ENCODE assay signal across 17 cellular contexts in genomic region chr10:126021833-126022500, GRCh38.
A peak's percentile ranks its signal among the peaks of the same experiment; 100 is the strongest.
DNase-seq lines count a peak whose midpoint lies in the region; ATAC-seq, FAIRE-seq and TF ChIP-seq lines count a peak whose summit lies in the region.
"Had no signal": no experiment of that assay in that cellular context is flagged by ENCODE, and none has a peak within 500 bp of the region (broad histone marks: within the 10 kb centered on the region; RNA-seq: fewer than 3 reads in every experiment).

No MANE protein-coding gene starts in this region.

- CTCF ChIA-PET in RWPE1 (lab: Yijun Ruan, JAX): interaction anchor here (0.6 kb wide), 2 partner anchors 250 to 365 kb away, joined by 3 read pairs; no protein-coding TSS in a partner anchor

- H3K4me1 ChIP-seq in foreskin keratinocyte: no peaks in the 10 kb centered on the region
- H3K4me1 ChIP-seq in small intestine (ENCODE audit: control insufficient read depth in 2 of 2, insufficient read depth in 1 of 2, low read depth in 1 of 2, low read length in 1 of 2): no peaks in the 10 kb centered on the region
- H3K4me1 ChIP-seq in testis: no peaks in the 10 kb centered on the region
- H3K4me1 ChIP-seq: BLaER1 treated with 17β-estradiol and CSF1 and Interleukin-3, amounts not matched to agents 10 nM and 100 nM; Caco-2; HAP-1 had no signal

- ATAC-seq in foreskin keratinocyte (peak; percentile 23), GM21717 (IDR thresholded peaks at IDR 0.05; ENCODE audit: unreplicated experiment) (no peak)
- no peak for ATAC-seq in activated CD4-positive, CD25-positive, alpha-beta regulatory T cell treated with anti-CD3 and anti-CD28 coated beads, Interleukin-2, amount 50 U/mL, for 24 hours
- ATAC-seq: HepG2, SK-N-SH treated with all-trans-retinoic acid at 6 μM for 48 hours had no signal

- H3K27me3 ChIP-seq in foreskin keratinocyte (no peaks in the 10 kb centered on the region), small intestine (ENCODE audit: control insufficient read depth in 2 of 2, insufficient read depth in 2 of 2, low read length in 2 of 2) (no peaks in the 10 kb centered on the region), testis (no peaks in the 10 kb centered on the region)
- H3K27me3 ChIP-seq: BLaER1 treated with 17β-estradiol and CSF1 and Interleukin-3, amounts not matched to agents 10 nM and 100 nM had no signal

- intact Hi-C loops in testis (cut with DNase I; ENCODE audit: low total_unique reads): no loop called here

- POLR2A ChIA-PET in RWPE1 (lab: Yijun Ruan, JAX; ENCODE audit: low non-redundant PET): no interaction called here

- no peak for TF ChIP-seq POLR2A in testis (IDR thresholded peaks at IDR 0.05)

- DNase-seq in NCI-H748 (lab: John Stamatoyannopoulos, UW; ENCODE audit: unreplicated experiment) (peak; percentile 3), NCI-H748 treated with DMSO at 0.1 percent for 48 hours (lab: John Stamatoyannopoulos, UW) (no peak), RWPE1 (ENCODE audit: low spot score) (peak; percentile 31), foreskin keratinocyte (no peak), small intestine (peak; percentile 11), testis (no peak)
- DNase-seq: Caco-2, NCI-H187 treated with DMSO at 0.1 percent for 48 hours, NCI-H2171, SHP77 had no signal

- TF ChIP-seq CTCF in RWPE1 (conservative IDR thresholded peaks at IDR 0.05; ENCODE audit: low read depth) (no peak), foreskin keratinocyte (conservative IDR thresholded peaks at IDR 0.05) (no peak), testis (IDR thresholded peaks at IDR 0.05) (no peak)

- H3K9me3 ChIP-seq in small intestine (ENCODE audit: control insufficient read depth, low read depth) (no peaks in the 10 kb centered on the region), testis (no peaks in the 10 kb centered on the region)
- H3K9me3 ChIP-seq: Caco-2, HAP-1 had no signal

- H3K27ac ChIP-seq in RWPE1: no peak overlapping the region
- H3K27ac ChIP-seq in foreskin keratinocyte: no peak overlapping the region
- no peak overlapping the region for H3K27ac ChIP-seq in small intestine (ENCODE audit: low read depth in 1 of 2, low read length in 1 of 2)
- H3K27ac ChIP-seq in testis: no peak overlapping the region
- H3K27ac ChIP-seq: 22Rv1; BLaER1 treated with 17β-estradiol and CSF1 and Interleukin-3, amounts not matched to agents 10 nM and 100 nM had no signal

- no peaks in the 10 kb centered on the region for H3K36me3 ChIP-seq in small intestine (ENCODE audit: control insufficient read depth in 2 of 2, insufficient read depth in 2 of 2, low read length in 2 of 2)
- H3K36me3 ChIP-seq in testis (ENCODE audit: low read depth, missing control alignments): no peaks in the 10 kb centered on the region
- H3K36me3 ChIP-seq: BLaER1 treated with 17β-estradiol and CSF1 and Interleukin-3, amounts not matched to agents 10 nM and 100 nM; HAP-1 had no signal

- H3K4me3 ChIP-seq in small intestine (ENCODE audit: low read depth in 1 of 2, low read length in 2 of 2): no peak overlapping the region
- no peak overlapping the region for H3K4me3 ChIP-seq in testis
- H3K4me3 ChIP-seq: BLaER1 treated with 17β-estradiol and CSF1 and Interleukin-3, amounts not matched to agents 10 nM and 100 nM; HAP-1 had no signal

- WGBS in small intestine, 3 donors: 23 to 62% (median 40%) methylated on average over 5 of the region's 5 CpGs
- WGBS in testis, 2 donors: 89 to 92% methylated on average over 5 of the region's 5 CpGs

- no peak for FAIRE-seq in small intestine (lab: Jason Lieb, UNC)
- FAIRE-seq: HepG2 had no signal

Comparison
In these comparisons a context has a peak if more than half of its experiments do, and no peak if none do; other contexts are left out.
1. DNase-seq: peak in NCI-H748 (single experiment), RWPE1 (single experiment) and small intestine (single experiment); none in NCI-H748 treated with DMSO at 0.1 percent for 48 hours (single experiment), foreskin keratinocyte (0 of 2) and testis (single experiment).